Comparison of ENCODE assay signal across 22 cellular contexts in genomic region chr4:150115851-150116250, GRCh38. TPM values are rescaled to one million over a fixed set of nuclear protein-coding genes. Genes with fewer than 3 reads are reported as not detected.
"Had no signal": no experiment of that assay in that cellular context is flagged by ENCODE, and none has a peak within 500 bp of the region (broad histone marks: within the 10 kb centered on the region; RNA-seq: fewer than 3 reads in every experiment).

No MANE protein-coding gene starts in this region.

- H3K27me3 ChIP-seq: breast epithelium, heart right ventricle, sigmoid colon, testis had no signal

- H3K4me1 Mint-ChIP-seq: activated B cell treated with CpG ODN at 0.5 μM for 24 hours; activated CD4-positive, alpha-beta T cell treated with anti-CD3 and anti-CD28 coated beads for 36 hours; activated naive CD8-positive, alpha-beta T cell treated with anti-CD3 and anti-CD28 coated beads for 36 hours; natural killer cell had no signal

- DNase-seq: activated B cell treated with CpG ODN at 0.5 μM for 24 hours; activated CD4-positive, alpha-beta T cell treated with anti-CD3 and anti-CD28 coated beads for 36 hours; activated CD4-positive, alpha-beta T cell treated with anti-CD3 and anti-CD28 coated beads, Interleukin-2, amount 50 U/mL, for 4 hours; activated naive CD4-positive, alpha-beta T cell treated with Interleukin-2 at 50 U/mL for 16 hours; activated naive CD8-positive, alpha-beta T cell treated with anti-CD3 and anti-CD28 coated beads for 36 hours; activated T-cell treated with anti-CD3 and anti-CD28 coated beads, Interleukin-2, amount 50 U/mL, for 48 hours; islet precursor cell; midbrain; natural killer cell; retina; sigmoid colon; stimulated activated CD4-positive, alpha-beta T cell treated with anti-CD3 and anti-CD28 coated beads, Interleukin-15, amount 100 ng/mL, for 24 hours; stimulated activated naive CD4-positive, alpha-beta T cell; T1000; testis had no signal

- H3K4me3 ChIP-seq: breast epithelium, heart right ventricle, sigmoid colon, smooth muscle cell, testis had no signal

- H3K9me3 Mint-ChIP-seq: T-helper 1 cell treated with Interleukin-12 subunit alpha and Interleukin-12 subunit beta and Interleukin-4 antibody, amounts not matched to agents 30 μg/mL and 1 μg/mL, for 36 hours had no signal

- H3K27ac Mint-ChIP-seq: activated B cell treated with CpG ODN at 0.5 μM for 24 hours; activated CD4-positive, alpha-beta T cell treated with anti-CD3 and anti-CD28 coated beads for 36 hours; activated naive CD8-positive, alpha-beta T cell treated with anti-CD3 and anti-CD28 coated beads for 36 hours; natural killer cell; T-helper 1 cell treated with Interleukin-12 subunit alpha and Interleukin-12 subunit beta and Interleukin-4 antibody, amounts not matched to agents 30 μg/mL and 1 μg/mL, for 36 hours; type B pancreatic cell had no signal

- H3K9me3 ChIP-seq: sigmoid colon, testis had no signal

- H3K36me3 Mint-ChIP-seq: activated naive CD8-positive, alpha-beta T cell treated with anti-CD3 and anti-CD28 coated beads for 36 hours; natural killer cell had no signal

- H3K36me3 ChIP-seq: breast epithelium, heart right ventricle, sigmoid colon had no signal

- H3K4me1 ChIP-seq: breast epithelium, testis had no signal

- H3K27ac ChIP-seq: breast epithelium, testis had no signal

- ATAC-seq: activated CD4-positive, alpha-beta T cell treated with anti-CD3 and anti-CD28 coated beads for 36 hours; left lobe of liver; natural killer cell had no signal

- H3K27me3 Mint-ChIP-seq: type B pancreatic cell had no signal

- H3K4me3 Mint-ChIP-seq: activated B cell treated with CpG ODN at 0.5 μM for 24 hours; activated CD4-positive, alpha-beta T cell treated with anti-CD3 and anti-CD28 coated beads for 36 hours; activated naive CD8-positive, alpha-beta T cell treated with anti-CD3 and anti-CD28 coated beads for 36 hours; natural killer cell; T-helper 1 cell treated with Interleukin-12 subunit alpha and Interleukin-12 subunit beta and Interleukin-4 antibody, amounts not matched to agents 30 μg/mL and 1 μg/mL, for 36 hours; type B pancreatic cell had no signal

RNA-seq across cellular contexts. Expression of gene DCLK2, which starts 37.6 kb away (rescaled TPM):
- total RNA-seq: activated CD4-positive, alpha-beta T cell treated with anti-CD3 and anti-CD28 coated beads for 36 hours; activated CD8-positive, alpha-beta memory T cell treated with anti-CD3 and anti-CD28 coated beads for 36 hours; activated naive CD8-positive, alpha-beta T cell treated with anti-CD3 and anti-CD28 coated beads for 36 hours had no signal
